In genomic region chr2:176852667-176853066, GRCh38 we compare ENCODE assay signal across 1 cellular context.
TF ChIP-seq lines count a peak whose summit lies in the region.

No MANE protein-coding gene starts in this region.

TF ChIP-seq in H1, 55 proteins besides CTCF, POLR2A, EP300 and RAD21 (continued from another document):
- TF ChIP-seq USF2 (IDR thresholded peaks at IDR 0.05; ENCODE audit: low read length) (no peak), POU5F1 (IDR thresholded peaks at IDR 0.05; ENCODE audit: low read depth, low read length) (no peak), ATF3 (IDR thresholded peaks at IDR 0.05; ENCODE audit: insufficient read depth, low read depth, low read length) (no peak), CBX5 (IDR thresholded peaks at IDR 0.05; ENCODE audit: low read depth, low read length) (no peak), RXRA (IDR thresholded peaks at IDR 0.05; ENCODE audit: insufficient read depth, low read depth, low read length) (no peak)
TF ChIP-seq in H1: peak in this region for 1.
